In the genomic region with DNA sequence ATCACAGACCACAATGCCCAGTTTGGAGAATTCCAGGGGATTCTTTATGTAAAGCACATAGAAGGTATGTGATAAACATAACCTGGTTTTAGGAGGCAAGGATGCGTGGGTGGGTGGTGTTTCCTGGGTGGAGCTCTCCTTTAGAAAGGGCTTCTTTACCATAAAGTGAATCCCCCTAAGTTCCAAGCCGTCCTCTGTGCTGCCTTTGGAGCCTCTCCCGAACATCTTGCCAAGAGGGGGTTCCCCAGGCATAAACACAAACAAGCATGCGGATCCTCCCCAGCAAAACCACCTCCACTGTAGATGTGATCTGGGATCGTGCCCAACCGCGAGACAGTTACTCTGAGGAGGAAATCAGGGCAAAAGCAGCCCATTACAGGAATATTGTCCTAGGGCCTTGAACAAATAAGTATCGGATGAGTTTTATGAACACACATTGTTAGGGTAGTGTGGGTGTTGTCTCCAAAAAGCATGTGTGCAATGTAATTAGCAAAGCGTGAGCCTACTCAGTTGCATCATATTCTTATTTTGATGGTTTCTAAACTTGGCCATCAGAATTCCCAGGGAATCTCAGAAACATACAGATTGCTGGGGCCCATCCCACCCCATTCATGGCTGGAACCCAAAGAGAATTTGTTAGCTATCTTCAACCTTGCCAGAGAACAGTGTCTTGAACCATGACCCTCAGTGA, we compare ENCODE assay signal across 20 cellular contexts. TPM values are rescaled to one million over a fixed set of nuclear protein-coding genes. Genes with fewer than 3 reads are reported as not detected.
DNase-seq lines count a peak whose midpoint lies in the region; TF ChIP-seq lines count a peak whose summit lies in the region.
"Had no signal": no experiment of that assay in that cellular context is flagged by ENCODE, and none has a peak within 500 bp of the region (broad histone marks: within the 10 kb centered on the region; RNA-seq: fewer than 3 reads in every experiment).

No MANE protein-coding gene starts in this region.

- TF ChIP-seq CTCF in breast epithelium (IDR thresholded peaks at IDR 0.05), result no peak
- TF ChIP-seq CTCF in mammary epithelial cell (conservative IDR thresholded peaks at IDR 0.05 in 1 of 2, IDR thresholded peaks at IDR 0.05 in 1 of 2; ENCODE audit: extremely low read depth in 1 of 2, insufficient read depth in 1 of 2, low read depth in 1 of 2, low read length in 2 of 2), result no peak
- TF ChIP-seq CTCF in esophagus squamous epithelium (IDR thresholded peaks at IDR 0.05), result no peak
- no peak for TF ChIP-seq CTCF in liver (IDR thresholded peaks at IDR 0.05; ENCODE audit: low read depth, low read length, missing input control)
- peak in 2 of 5 experiments; percentile 15 to 24 for TF ChIP-seq CTCF in tibial nerve (IDR thresholded peaks at IDR 0.05)

- TF ChIP-seq EP300 in tibial nerve (IDR thresholded peaks at IDR 0.05), result peak in 1 of 2 donors; percentile 70

- intact Hi-C loops in breast epithelium (cut with DNase I; ENCODE audit: low total_unique reads) (no loop called here), mammary epithelial cell (cut with micrococcal nuclease) (no loop called here), esophagus squamous epithelium (cut with DNase I) (no loop called here)

- H3K9me3 ChIP-seq in breast epithelium (no peaks in the 10 kb centered on the region), mammary epithelial cell (replicated peaks; ENCODE audit: insufficient read depth, low read length) (no peaks in the 10 kb centered on the region), esophagus squamous epithelium (no peaks in the 10 kb centered on the region), liver (ENCODE audit: control insufficient read depth in 4 of 4, low read length in 3 of 4) (no peaks in the 10 kb centered on the region), tibial nerve (no peaks in the 10 kb centered on the region)
- H3K9me3 ChIP-seq: A549, pancreas, thyroid gland had no signal

- H3K4me2 ChIP-seq in mammary epithelial cell (ENCODE audit: insufficient read depth, low read depth, low read length), result no peak overlapping the region
- H3K4me2 ChIP-seq: A549, smooth muscle cell had no signal

- H3K27me3 ChIP-seq in breast epithelium (no peaks in the 10 kb centered on the region), mammary epithelial cell (ENCODE audit: insufficient read depth, low read length) (no peaks in the 10 kb centered on the region), esophagus squamous epithelium (no peaks in the 10 kb centered on the region), liver (ENCODE audit: control insufficient read depth in 4 of 4, insufficient read depth in 4 of 4, low read length in 3 of 4) (no peaks in the 10 kb centered on the region), tibial nerve (no peaks in the 10 kb centered on the region)
- H3K27me3 ChIP-seq: pancreas, thyroid gland had no signal

- no peak for DNase-seq in breast epithelium (ENCODE audit: low spot score in 2 of 2)
- no peak for DNase-seq in mammary epithelial cell
- no peak for DNase-seq in esophagus squamous epithelium (lab: John Stamatoyannopoulos, UW)
- peak in 1 of 2 donors; percentile 48 for DNase-seq in tibial nerve (ENCODE audit: low spot score in 2 of 2)
- DNase-seq in SK-N-DZ (ENCODE audit: low spot score), result no peak
- no peak for DNase-seq in T-helper 1 cell
- DNase-seq in RPMI8226, result no peak
- DNase-seq: activated CD4-positive, alpha-beta memory T cell treated with anti-CD3 and anti-CD28 coated beads for 36 hours; activated naive CD8-positive, alpha-beta T cell treated with anti-CD3 and anti-CD28 coated beads, Interleukin-2, amount 50 U/mL, for 24 hours; caudate nucleus; CD4-positive, alpha-beta T cell; effector CD4-positive, alpha-beta T cell; NCI-H1436 treated with DMSO at 0.1 percent for 48 hours; NK-92 treated with Interleukin-12 subunit alpha and Interleukin-12 subunit beta, amount 100 ng/mL, for 24 hours; pancreas; T-helper 17 cell; thyroid gland had no signal

- no peak overlapping the region for H2AFZ ChIP-seq in mammary epithelial cell (ENCODE audit: low read depth, low read length)

- TF ChIP-seq POLR2A in breast epithelium (IDR thresholded peaks at IDR 0.05), result no peak
- TF ChIP-seq POLR2A in esophagus squamous epithelium (IDR thresholded peaks at IDR 0.05), result no peak
- no peak for TF ChIP-seq POLR2A in tibial nerve (IDR thresholded peaks at IDR 0.05)

- peak overlapping the region; percentile 9 to 72 for H3K27ac ChIP-seq in breast epithelium
- H3K27ac ChIP-seq in mammary epithelial cell (ENCODE audit: insufficient read depth, low read depth, low read length), result no peak overlapping the region
- peak overlapping the region in 3 of 4 donors; percentile 44 to 81 (median 58) for H3K27ac ChIP-seq in esophagus squamous epithelium
- H3K27ac ChIP-seq in liver (ENCODE audit: low read depth in 1 of 2, low read length in 2 of 2), result no peak overlapping the region
- H3K27ac ChIP-seq in tibial nerve, result peak overlapping the region in 3 of 4 donors; percentile 25 to 81 (median 73)
- H3K27ac ChIP-seq: A549, pancreas, thyroid gland had no signal

- TF ChIP-seq RAD21 in liver (IDR thresholded peaks at IDR 0.05), result no peak

- dilution Hi-C loops in mammary epithelial cell (cut with HindIII; ENCODE audit: low sequenced_read_pairs), result loop anchor here (5.0 kb wide), 2 partner anchors 37 to 53 kb away; no protein-coding TSS in a partner anchor

- H3K36me3 ChIP-seq in breast epithelium, result no peaks in the 10 kb centered on the region
- peaks cover 6% of the 10 kb centered on the region for H3K36me3 ChIP-seq in mammary epithelial cell (ENCODE audit: insufficient read depth, low read length)
- H3K36me3 ChIP-seq in esophagus squamous epithelium, result peaks cover 0 to 33% (median 0%) of the 10 kb centered on the region in 3 donors
- peaks cover 0 to 8% (median 0%) of the 10 kb centered on the region in 4 donors for H3K36me3 ChIP-seq in liver (ENCODE audit: control insufficient read depth in 4 of 4, insufficient read depth in 3 of 4, low read depth in 1 of 4, low read length in 3 of 4)
- peaks cover 0 to 30% (median 0%) of the 10 kb centered on the region in 3 donors for H3K36me3 ChIP-seq in tibial nerve
- H3K36me3 ChIP-seq: pancreas had no signal

- H3K9ac ChIP-seq in mammary epithelial cell (ENCODE audit: insufficient read depth, low read length), result no peak overlapping the region
- no peak overlapping the region for H3K9ac ChIP-seq in liver (ENCODE audit: low read depth in 1 of 2, low read length in 2 of 2)

- CTCF ChIA-PET in mammary epithelial cell (lab: Charles Lee; ENCODE audit: low non-redundant PET), result no interaction called here

- in situ Hi-C loops in mammary epithelial cell (cut with MboI; ENCODE audit: low sequenced_read_pairs in 2 of 2), result no loop called here

- H3K4me1 ChIP-seq in breast epithelium (no peaks in the 10 kb centered on the region), mammary epithelial cell (ENCODE audit: insufficient read depth, low read length) (no peaks in the 10 kb centered on the region), esophagus squamous epithelium (peaks cover 0 to 40% (median 6%) of the 10 kb centered on the region in 3 donors), liver (ENCODE audit: control insufficient read depth in 4 of 4, insufficient read depth in 4 of 4, low read length in 3 of 4) (no peaks in the 10 kb centered on the region), tibial nerve (peaks cover 0 to 51% (median 6%) of the 10 kb centered on the region in 4 donors)
- H3K4me1 ChIP-seq: A549, pancreas had no signal

- H3K4me3 ChIP-seq in breast epithelium (no peak overlapping the region), mammary epithelial cell (replicated peaks in 1 of 3; ENCODE audit: insufficient read depth in 1 of 3, low read depth in 2 of 3, low read length in 3 of 3) (no peak overlapping the region), esophagus squamous epithelium (no peak overlapping the region), liver (ENCODE audit: low read depth in 1 of 3, low read length in 3 of 3) (no peak overlapping the region), tibial nerve (no peak overlapping the region)
- H3K4me3 ChIP-seq: A549, pancreas, smooth muscle cell, thyroid gland had no signal

- BruUV-seq in mammary epithelial cell (replicated peaks; lab: Mats Ljungman, UMichigan), result no TSS peak

- peaks cover 7% of the 10 kb centered on the region for H3K79me2 ChIP-seq in mammary epithelial cell (ENCODE audit: insufficient read depth, low read length)

- 47% methylated on average over 8 of the region's 9 CpGs for WGBS in mammary epithelial cell (ENCODE audit: low coverage, missing lambda C conversion rate)
- WGBS in esophagus squamous epithelium, 2 donors, result 53 to 60% methylated on average over 8 to 9 of the region's 9 CpGs
- 80% methylated on average over 9 of the region's 9 CpGs for WGBS in liver
- WGBS in tibial nerve, 2 donors, result 48 to 50% methylated on average over 9 of the region's 9 CpGs

- H4K20me1 ChIP-seq in mammary epithelial cell (ENCODE audit: insufficient read depth, low read length), result no peaks in the 10 kb centered on the region

TF ChIP-seq in liver, 16 proteins besides CTCF, POLR2A, EP300 and RAD21:
- peak; percentile 22 for TF ChIP-seq NR2F2 (IDR thresholded peaks at IDR 0.05)
- no peak for TF ChIP-seq RXRA (IDR thresholded peaks at IDR 0.05)

RNA-seq across cellular contexts. Expression of gene CORO1C, which starts 48.8 kb away (rescaled TPM):
- total RNA-seq in breast epithelium (100 to 1,000 TPM; 121 to 155 (median 149) TPM), mammary epithelial cell (100 to 1,000 TPM; 173 to 245 TPM), esophagus squamous epithelium (100 to 1,000 TPM in 3 of 4 donors, 10 to 100 TPM in 1; 67.2 to 142 (median 114) TPM), liver (10 to 100 TPM; 45.8 to 58.6 TPM), tibial nerve (100 to 1,000 TPM; 110 to 181 (median 158) TPM)
- polyA plus RNA-seq in mammary epithelial cell (188 TPM), liver (10 to 100 TPM; 23.2 to 38.1 TPM)
- 790 TPM for polyA minus RNA-seq in mammary epithelial cell
- polyA plus RNA-seq in SK-N-DZ (2014; cell fraction: cytosol; rRNA removed), result 44.5 and 45.7 TPM in 2 replicates
- 21.9 and 32.1 TPM in 2 replicates for polyA plus RNA-seq in SK-N-DZ (2014; cell fraction: nucleus; rRNA removed)

Comparison
In these comparisons a context has a peak if more than half of its experiments do, and no peak if none do; other contexts are left out.
1. H3K27ac ChIP-seq: peak in breast epithelium (2 of 2), esophagus squamous epithelium (3 of 4) and tibial nerve (3 of 4); none in mammary epithelial cell (single experiment) and liver (0 of 2).